ENCODE assay signal across 8 cellular contexts in genomic region chr6:128259735-128260685, GRCh38.
DNase-seq lines count a peak whose midpoint lies in the region; ATAC-seq, FAIRE-seq and TF ChIP-seq lines count a peak whose summit lies in the region.

No MANE protein-coding gene starts in this region.

- H3K9ac ChIP-seq in kidney (ENCODE audit: low read length in 2 of 2), result no peak overlapping the region

- no peak for TF ChIP-seq POLR2A in GM12892 (IDR thresholded peaks at IDR 0.05; ENCODE audit: low read depth, low read length)

- TF ChIP-seq CTCF in kidney (IDR thresholded peaks at IDR 0.05; ENCODE audit: borderline replicate concordance, extremely low read depth, insufficient read depth), result no peak

- H3K4me3 ChIP-seq in kidney (ENCODE audit: low read length in 2 of 2), result peak overlapping the region; percentile 2 to 35

- FAIRE-seq in kidney (lab: Jason Lieb, UNC), result peak; percentile 52
- no peak for FAIRE-seq in GM12892 (lab: Jason Lieb, UNC)

- peaks cover 0 to 2% of the 10 kb centered on the region in 2 donors for H3K9me3 ChIP-seq in kidney (ENCODE audit: control insufficient read depth in 1 of 2, low read length in 2 of 2)

- H3K27ac ChIP-seq in kidney (ENCODE audit: low read depth in 2 of 2, low read length in 2 of 2), result no peak overlapping the region

- peaks cover 4 to 5% of the 10 kb centered on the region in 2 donors for H3K4me1 ChIP-seq in kidney (ENCODE audit: control insufficient read depth in 1 of 2, insufficient read depth in 1 of 2, low read depth in 1 of 2, low read length in 2 of 2)

- intact Hi-C loops in kidney (cut with DNase I) (no loop called here), left ventricle myocardium superior (cut with micrococcal nuclease) (no loop called here)

- ATAC-seq in GM18511 (IDR thresholded peaks at IDR 0.05; ENCODE audit: unreplicated experiment) (peak; percentile 55), GM21576 (IDR thresholded peaks at IDR 0.05; ENCODE audit: unreplicated experiment) (peak; percentile 47), HG03521 (IDR thresholded peaks at IDR 0.05; ENCODE audit: unreplicated experiment) (peak; percentile 47), left ventricle myocardium superior (no peak)

- H3K36me3 ChIP-seq in kidney (ENCODE audit: control insufficient read depth in 1 of 2, insufficient read depth in 2 of 2, low read length in 2 of 2), result no peaks in the 10 kb centered on the region

- DNase-seq in kidney (no peak), NCI-H2171 (lab: John Stamatoyannopoulos, UW) (no peak), Ammon's horn (ENCODE audit: low spot score) (no peak), GM12892 (ENCODE audit: insufficient read length) (no peak), left ventricle myocardium superior (no peak)
